Comparison of ENCODE assay signal across 18 cellular contexts in the genomic region with DNA sequence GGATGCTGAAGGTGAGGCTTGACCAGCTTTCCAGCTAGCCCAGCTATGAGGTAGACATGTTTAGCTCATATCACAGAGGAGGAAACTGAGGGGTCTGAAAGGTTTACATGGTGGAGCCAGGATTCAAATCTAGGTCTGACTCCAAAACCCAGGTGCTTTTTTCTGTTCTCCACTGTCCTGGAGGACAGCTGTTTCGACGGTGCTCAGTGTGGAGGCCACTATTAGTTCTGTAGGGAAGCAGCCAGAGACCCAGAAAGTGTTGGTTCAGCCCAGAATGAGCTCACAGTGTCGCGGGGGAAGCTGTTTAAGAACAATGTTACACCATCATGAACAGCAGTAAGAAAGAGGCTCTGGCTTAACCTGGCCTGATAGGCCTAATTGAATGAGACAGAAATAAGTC. TPM values are rescaled to one million over a fixed set of nuclear protein-coding genes. Genes with fewer than 3 reads are reported as not detected.
DNase-seq lines count a peak whose midpoint lies in the region; ATAC-seq and TF ChIP-seq lines count a peak whose summit lies in the region.
"Had no signal": no experiment of that assay in that cellular context is flagged by ENCODE, and none has a peak within 500 bp of the region (broad histone marks: within the 10 kb centered on the region; RNA-seq: fewer than 3 reads in every experiment).

No MANE protein-coding gene starts in this region.

- CTCF ChIA-PET in A673 (lab: Charles Lee) = no interaction called here

- H3K27ac ChIP-seq in right atrium auricular region (no peak overlapping the region), stomach (no peak overlapping the region), A673 (ENCODE audit: low read depth, low read length, poor library complexity, severe bottlenecking) (no peak overlapping the region), SJCRH30 (no peak overlapping the region)
- H3K27ac ChIP-seq: C4-2B, GM23248, HL-60 had no signal

- 88 to 91% methylated on average over 4 of the region's 4 CpGs for WGBS in lower leg skin, 2 donors
- WGBS in stomach, 5 donors = 90 to 95% (median 91%) methylated on average over 4 of the region's 4 CpGs

- no peak for TF ChIP-seq EP300 in stomach (IDR thresholded peaks at IDR 0.05)

- no peaks in the 10 kb centered on the region for H3K4me1 ChIP-seq in right atrium auricular region
- H3K4me1 ChIP-seq in stomach = peaks cover 0 to under 1% (median 0%) of the 10 kb centered on the region in 4 donors
- no peaks in the 10 kb centered on the region for H3K4me1 ChIP-seq in A673 (ENCODE audit: insufficient read depth, low read length, poor library complexity, severe bottlenecking)
- peaks cover 13% of the 10 kb centered on the region for H3K4me1 ChIP-seq in SJCRH30
- H3K4me1 ChIP-seq: Caco-2, HAP-1 had no signal

- BruUV-seq in A673 (replicated peaks; lab: Mats Ljungman, UMichigan) = no TSS peak

- H3K27me3 Mint-ChIP-seq in T-helper 17 cell = peaks cover 16% of the 10 kb centered on the region

- H3K4me3 ChIP-seq in right atrium auricular region (no peak overlapping the region), lower leg skin (ENCODE audit: low read depth, poor library complexity, severe bottlenecking) (no peak overlapping the region), stomach (no peak overlapping the region), A673 (ENCODE audit: low read depth, low read length, poor library complexity, severe bottlenecking) (no peak overlapping the region), SJCRH30 (no peak overlapping the region)
- H3K4me3 ChIP-seq: GM23248, HAP-1 had no signal

- intact Hi-C loops in Right ventricle myocardium inferior (cut with DNase I) = no loop called here
- intact Hi-C loops in lower leg skin (cut with DNase I; ENCODE audit: low total_unique reads) = no loop called here
- intact Hi-C loops in stomach (cut with DNase I; ENCODE audit: low total_unique reads) = no loop called here
- intact Hi-C loops in A673 (cut with micrococcal nuclease; ENCODE audit: unreplicated experiment) = no loop called here

- ATAC-seq in Right ventricle myocardium inferior (no peak), T-helper 17 cell (no peak)

- H3K27ac Mint-ChIP-seq in T-helper 17 cell = peak overlapping the region; percentile 29
- H3K27ac Mint-ChIP-seq: CD4-positive, alpha-beta T cell had no signal

- POLR2A ChIA-PET in A673 (lab: Charles Lee; ENCODE audit: low non-redundant PET) = no interaction called here

- no peak overlapping the region for H3K4me3 Mint-ChIP-seq in T-helper 17 cell
- H3K4me3 Mint-ChIP-seq: CD4-positive, alpha-beta T cell; IgD-negative memory B cell had no signal

- H3K36me3 ChIP-seq in right atrium auricular region = no peaks in the 10 kb centered on the region
- peaks cover 0 to 10% (median 4%) of the 10 kb centered on the region in 4 donors for H3K36me3 ChIP-seq in stomach
- no peaks in the 10 kb centered on the region for H3K36me3 ChIP-seq in A673 (ENCODE audit: insufficient read depth, low read length, poor library complexity, severe bottlenecking)
- H3K36me3 ChIP-seq in SJCRH30 = no peaks in the 10 kb centered on the region
- H3K36me3 ChIP-seq: HAP-1 had no signal

- TF ChIP-seq POLR2A in lower leg skin (IDR thresholded peaks at IDR 0.05) (no peak), stomach (IDR thresholded peaks at IDR 0.05) (no peak)

- H3K36me3 Mint-ChIP-seq in T-helper 17 cell (ENCODE audit: low read depth) = peaks cover 6% of the 10 kb centered on the region

- H3K27me3 ChIP-seq in right atrium auricular region (no peaks in the 10 kb centered on the region), stomach (peaks cover 0 to 12% (median 0%) of the 10 kb centered on the region in 3 donors), A673 (replicated peaks; ENCODE audit: insufficient read depth, low read depth, low read length, poor library complexity) (no peaks in the 10 kb centered on the region), SJCRH30 (no peaks in the 10 kb centered on the region)

- DNase-seq in right atrium auricular region (ENCODE audit: low spot score) (peak; percentile 18), Right ventricle myocardium inferior (ENCODE audit: missing footprints) (no peak), T-helper 17 cell (no peak), lower leg skin (ENCODE audit: low spot score in 2 of 2) (peak; percentile 6 to 26), stomach (peak; percentile 18), A673 (ENCODE audit: low spot score) (no peak), NCI-H1436 (lab: John Stamatoyannopoulos, UW) (no peak), SJCRH30 (no peak)
- DNase-seq: 8988T; AML-193; Caco-2; CD4-positive, alpha-beta T cell; GM23248 had no signal

- H3K4me1 Mint-ChIP-seq in T-helper 17 cell = peaks cover 4% of the 10 kb centered on the region
- H3K4me1 Mint-ChIP-seq: IgD-negative memory B cell had no signal

- TF ChIP-seq CTCF in right atrium auricular region (IDR thresholded peaks at IDR 0.05) (no peak), lower leg skin (IDR thresholded peaks at IDR 0.05) (no peak), stomach (IDR thresholded peaks at IDR 0.05) (no peak), A673 (conservative IDR thresholded peaks at IDR 0.05; ENCODE audit: low read depth, low read length) (no peak)

- no peaks in the 10 kb centered on the region for H3K9me3 ChIP-seq in right atrium auricular region
- H3K9me3 ChIP-seq in T-helper 17 cell (ENCODE audit: control insufficient read depth, low read length, poor library complexity, severe bottlenecking) = no peaks in the 10 kb centered on the region
- H3K9me3 ChIP-seq in stomach = no peaks in the 10 kb centered on the region
- H3K9me3 ChIP-seq in A673 (ENCODE audit: low read depth, low read length, poor library complexity, severe bottlenecking) = no peaks in the 10 kb centered on the region
- no peaks in the 10 kb centered on the region for H3K9me3 ChIP-seq in SJCRH30 (replicated peaks)
- H3K9me3 ChIP-seq: Caco-2, HAP-1 had no signal

RNA-seq across cellular contexts. Expression of a gene that starts 11.1 kb away (rescaled TPM):
- total RNA-seq in right atrium auricular region (not detected), Right ventricle myocardium inferior (not detected), T-helper 17 cell (not detected), lower leg skin (not detected), stomach (1 to 10 TPM in 4 of 5 donors, not detected in 1; 1.2 to 6.8 (median 4.5) TPM), A673 (2021) (0.37 TPM in 1 of 2 replicates, not detected in the other)
- 1 to 10 TPM; 2.1 to 5.0 (median 4.6) TPM for polyA plus RNA-seq in stomach
- total RNA-seq in SJCRH30 (2014; rRNA removed; shearing (Covaris generic)) = not detected in 2 replicates
- total RNA-seq: GM23248, HT1080 had no signal
- polyA plus RNA-seq: GM23248, IgD-negative memory B cell had no signal

RNA-seq across cellular contexts. Expression of a gene that starts 41.5 kb away (rescaled TPM):
- total RNA-seq in right atrium auricular region (10 to 100 TPM; 20.5 to 20.8 TPM), Right ventricle myocardium inferior (23.4 TPM), T-helper 17 cell (100 to 1,000 TPM in 1 of 2 donors, 10 to 100 TPM in 1; 91.0 to 100 TPM), lower leg skin (10 to 100 TPM; 58.9 to 68.5 (median 63.0) TPM), stomach (100 to 1,000 TPM in 1 of 5 donors, 10 to 100 TPM in 4; 50.2 to 141 (median 61.1) TPM), A673 (2021) (54.8 and 55.1 TPM in 2 replicates)
- polyA plus RNA-seq in stomach = 1 to 10 TPM; 3.8 to 7.4 (median 6.7) TPM
- 24.4 and 28.8 TPM in 2 replicates for total RNA-seq in SJCRH30 (2014; rRNA removed; shearing (Covaris generic))

Comparison
In these comparisons a context has a peak if more than half of its experiments do, and no peak if none do; other contexts are left out.
1. DNase-seq: peak in right atrium auricular region (single experiment), lower leg skin (2 of 2) and stomach (single experiment); none in Right ventricle myocardium inferior (single experiment), T-helper 17 cell (0 of 3), A673 (single experiment), NCI-H1436 (single experiment) and SJCRH30 (0 of 2).